18 cellular contexts compared by ENCODE assay signal in the genomic region with DNA sequence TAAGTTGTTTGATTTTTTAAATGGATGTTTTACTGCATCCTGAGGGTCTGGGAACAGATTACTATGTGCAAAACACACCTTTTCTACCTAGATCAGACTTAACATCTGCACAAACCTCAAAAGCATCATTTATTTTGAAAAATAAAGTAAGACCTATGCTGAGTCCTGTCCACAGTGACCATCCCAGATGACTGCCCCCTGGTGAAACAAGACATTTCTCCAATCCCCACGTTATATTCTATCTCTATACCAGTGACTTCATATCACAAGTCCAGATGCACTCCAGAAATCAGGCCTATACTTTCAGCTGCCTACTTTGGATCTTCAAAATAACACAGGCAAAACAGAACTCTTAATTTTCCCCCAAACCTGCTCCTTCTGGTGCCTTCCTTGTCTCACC.
DNase-seq lines count a peak whose midpoint lies in the region; ATAC-seq and TF ChIP-seq lines count a peak whose summit lies in the region.
"Had no signal": no experiment of that assay in that cellular context is flagged by ENCODE, and none has a peak within 500 bp of the region (broad histone marks: within the 10 kb centered on the region; RNA-seq: fewer than 3 reads in every experiment).

No MANE protein-coding gene starts in this region.

- no peaks in the 10 kb centered on the region for H3F3A ChIP-seq in PC-3 (ENCODE audit: low read length, unreplicated experiment)

- no TSS peak for BruUV-seq in PC-3 (replicated peaks; lab: Mats Ljungman, UMichigan)

- TF ChIP-seq CTCF in 22Rv1 (IDR thresholded peaks at IDR 0.05) (0 out of 2 replicates have a peak, but pooled peaks have one; percentile 4), PC-3 (conservative IDR thresholded peaks at IDR 0.05; ENCODE audit: low read depth, low read length) (peak; percentile 33), endodermal cell (conservative IDR thresholded peaks at IDR 0.05) (peak; percentile 42), kidney epithelial cell (IDR thresholded peaks at IDR 0.05; ENCODE audit: insufficient read depth, low read length, poor library complexity, severe bottlenecking) (peak; percentile 3), HFFc6 (IDR thresholded peaks at IDR 0.05) (no peak)

- no peak overlapping the region for H3K4me3 Mint-ChIP-seq in endodermal cell
- H3K4me3 Mint-ChIP-seq in activated T-helper 17 cell treated with anti-CD3 and anti-CD28 coated beads, Interleukin-2, amount 50 U/mL, for 72 hours: no peak overlapping the region
- no peak overlapping the region for H3K4me3 Mint-ChIP-seq in HFFc6
- H3K4me3 Mint-ChIP-seq: CD4-positive, alpha-beta T cell; H9; IgD-negative memory B cell had no signal

- peaks cover 12% of the 10 kb centered on the region; the same call in 1 of the 2 replicates for H3K4me1 ChIP-seq in PC-3 (ENCODE audit: insufficient read depth, low read length)
- no peaks in the 10 kb centered on the region for H3K4me1 ChIP-seq in endodermal cell (ENCODE audit: control insufficient read depth, insufficient read depth, low read length)
- H3K4me1 ChIP-seq: BLaER1 treated with 17β-estradiol and CSF1 and Interleukin-3, amounts not matched to agents 10 nM and 100 nM had no signal

- 86 to 100% methylated on average over 1 of the region's 1 CpG for WGBS in endodermal cell (ENCODE audit: insufficient coverage in 1 of 2, insufficient read length in 1 of 2), 2 experiments

- no peaks in the 10 kb centered on the region for H4K20me1 ChIP-seq in PC-3 (ENCODE audit: low read length)
- H4K20me1 ChIP-seq: BLaER1 treated with 17β-estradiol and CSF1 and Interleukin-3, amounts not matched to agents 10 nM and 100 nM had no signal

- H3K9me3 Mint-ChIP-seq in endodermal cell (peaks cover 20% of the 10 kb centered on the region), HFFc6 (peaks cover 18% of the 10 kb centered on the region)
- H3K9me3 Mint-ChIP-seq in activated T-helper 17 cell treated with anti-CD3 and anti-CD28 coated beads, Interleukin-2, amount 50 U/mL, for 72 hours: peaks cover 5% of the 10 kb centered on the region
- H3K9me3 Mint-ChIP-seq: CD4-positive, alpha-beta T cell had no signal

- no peaks in the 10 kb centered on the region for H3K36me3 ChIP-seq in PC-3 (ENCODE audit: low read depth, low read length)
- H3K36me3 ChIP-seq in endodermal cell (ENCODE audit: control insufficient read depth, insufficient read depth, low read length): no peaks in the 10 kb centered on the region
- H3K36me3 ChIP-seq in kidney epithelial cell (ENCODE audit: control insufficient read depth, insufficient read depth, low read length): no peaks in the 10 kb centered on the region
- H3K36me3 ChIP-seq: BLaER1 treated with 17β-estradiol and CSF1 and Interleukin-3, amounts not matched to agents 10 nM and 100 nM had no signal

- H3K9me2 ChIP-seq in PC-3 (replicated peaks; ENCODE audit: low read length): peaks cover 3% of the 10 kb centered on the region; the same call in 1 of the 2 replicates

- H3K79me2 ChIP-seq in PC-3 (ENCODE audit: low read length): no peaks in the 10 kb centered on the region

- H3K9ac ChIP-seq in PC-3 (ENCODE audit: low read length): no peak overlapping the region
- H3K9ac ChIP-seq in endodermal cell (ENCODE audit: extremely low read depth, low read length, poor library complexity, severe bottlenecking): no peak overlapping the region
- H3K9ac ChIP-seq: BLaER1 treated with 17β-estradiol and CSF1 and Interleukin-3, amounts not matched to agents 10 nM and 100 nM had no signal

- no peak overlapping the region for H3K27ac ChIP-seq in 22Rv1
- H3K27ac ChIP-seq in PC-3 (ENCODE audit: low read length): no peak overlapping the region
- H3K27ac ChIP-seq in endodermal cell (ENCODE audit: low read depth, low read length): no peak overlapping the region
- H3K27ac ChIP-seq: BLaER1 treated with 17β-estradiol and CSF1 and Interleukin-3, amounts not matched to agents 10 nM and 100 nM had no signal

- ATAC-seq in PC-3: peak; percentile 43; the same call in 1 of the 2 replicates
- no peak for ATAC-seq in activated T-helper 17 cell treated with anti-CD3 and anti-CD28 coated beads, Interleukin-2, amount 50 U/mL, for 72 hours (replicated peaks)

- intact Hi-C loops in PC-3 (cut with micrococcal nuclease): no loop called here

- CTCF ChIA-PET in PC-3 (lab: Charles Lee): no interaction called here

- H3K27me3 ChIP-seq in PC-3 (ENCODE audit: low read length) (no peaks in the 10 kb centered on the region), endodermal cell (ENCODE audit: control insufficient read depth, insufficient read depth, low read length, poor library complexity, severe bottlenecking) (no peaks in the 10 kb centered on the region), kidney epithelial cell (ENCODE audit: control insufficient read depth, insufficient read depth, low read length) (no peaks in the 10 kb centered on the region)
- H3K27me3 ChIP-seq: BLaER1 treated with 17β-estradiol and CSF1 and Interleukin-3, amounts not matched to agents 10 nM and 100 nM had no signal

- DNase-seq in PC-3 (no peak), endodermal cell (no peak), kidney epithelial cell (ENCODE audit: low read depth) (no peak), SW480 (ENCODE audit: low spot score) (no peak), NCI-H524 (lab: John Stamatoyannopoulos, UW) (no peak), HFFc6 (no peak)
- DNase-seq: 8988T; ACHN; Calu3; CD4-positive, alpha-beta T cell; DMS 273 treated with DMSO at 0.1 percent for 48 hours; DMS79; GOT3; H9 had no signal

- no peaks in the 10 kb centered on the region for H3K9me3 ChIP-seq in PC-3 (ENCODE audit: low read length)
- peaks cover 21% of the 10 kb centered on the region for H3K9me3 ChIP-seq in endodermal cell (ENCODE audit: control insufficient read depth, low read length)

- POLR2A ChIA-PET in PC-3 (lab: Charles Lee; ENCODE audit: unreplicated experiment): no interaction called here

- no peak overlapping the region for H3K4me2 ChIP-seq in PC-3 (ENCODE audit: low read length)
- H3K4me2 ChIP-seq: BLaER1 treated with 17β-estradiol and CSF1 and Interleukin-3, amounts not matched to agents 10 nM and 100 nM had no signal

- H3K27ac Mint-ChIP-seq in endodermal cell (no peak overlapping the region), HFFc6 (no peak overlapping the region)
- H3K27ac Mint-ChIP-seq in activated T-helper 17 cell treated with anti-CD3 and anti-CD28 coated beads, Interleukin-2, amount 50 U/mL, for 72 hours: no peak overlapping the region
- H3K27ac Mint-ChIP-seq: CD4-positive, alpha-beta T cell; H9; IgD-negative memory B cell had no signal

- H3K36me3 Mint-ChIP-seq in endodermal cell (ENCODE audit: low read depth) (peaks cover 2% of the 10 kb centered on the region), HFFc6 (ENCODE audit: low read depth) (no peaks in the 10 kb centered on the region)
- no peaks in the 10 kb centered on the region for H3K36me3 Mint-ChIP-seq in activated T-helper 17 cell treated with anti-CD3 and anti-CD28 coated beads, Interleukin-2, amount 50 U/mL, for 72 hours (ENCODE audit: low read depth)
- H3K36me3 Mint-ChIP-seq: IgD-negative memory B cell had no signal

- no peak overlapping the region for H2AFZ ChIP-seq in PC-3 (ENCODE audit: low read length)

- no peaks in the 10 kb centered on the region for H3K4me1 Mint-ChIP-seq in endodermal cell
- H3K4me1 Mint-ChIP-seq in activated T-helper 17 cell treated with anti-CD3 and anti-CD28 coated beads, Interleukin-2, amount 50 U/mL, for 72 hours: no peaks in the 10 kb centered on the region
- H3K4me1 Mint-ChIP-seq in HFFc6 (ENCODE audit: low read depth): no peaks in the 10 kb centered on the region
- H3K4me1 Mint-ChIP-seq: H9 had no signal

- H3K27me3 Mint-ChIP-seq in endodermal cell (ENCODE audit: insufficient read depth) (no peaks in the 10 kb centered on the region), HFFc6 (ENCODE audit: insufficient read depth) (no peaks in the 10 kb centered on the region)
- H3K27me3 Mint-ChIP-seq in activated T-helper 17 cell treated with anti-CD3 and anti-CD28 coated beads, Interleukin-2, amount 50 U/mL, for 72 hours: peaks cover 25% of the 10 kb centered on the region

- H3K4me3 ChIP-seq in PC-3 (ENCODE audit: low read length) (no peak overlapping the region), endodermal cell (ENCODE audit: low read length) (no peak overlapping the region), kidney epithelial cell (ENCODE audit: low read depth, low read length) (no peak overlapping the region)
- H3K4me3 ChIP-seq: BLaER1 treated with 17β-estradiol and CSF1 and Interleukin-3, amounts not matched to agents 10 nM and 100 nM had no signal
